ENCODE assay signal across 8 cellular contexts in genomic region chr11:72814139-72814830, GRCh38. TPM values are rescaled to one million over a fixed set of nuclear protein-coding genes. Genes with fewer than 3 reads are reported as not detected.
A peak's percentile ranks its signal among the peaks of the same experiment; 100 is the strongest.
DNase-seq lines count a peak whose midpoint lies in the region; ATAC-seq, FAIRE-seq and TF ChIP-seq lines count a peak whose summit lies in the region.

TSS of gene ATG16L2 (plus strand) at chr11:72814411. CDS start at chr11:72814446, 35 bp downstream.

- TF ChIP-seq CTCF in HL-60 (IDR thresholded peaks at IDR 0.05; ENCODE audit: insufficient read depth, low read length) = no peak
- TF ChIP-seq CTCF in endothelial cell of umbilical vein (IDR thresholded peaks at IDR 0.05; ENCODE audit: extremely low read depth in 1 of 2, insufficient read depth in 1 of 2, low read depth in 1 of 2, low read length in 2 of 2) = no peak

- H3K4me3 ChIP-seq in HL-60 (replicated peaks; ENCODE audit: insufficient read depth, low read length) (peak within 1 kb of the TSS; percentile 77), endothelial cell of umbilical vein (replicated peaks in 1 of 3; ENCODE audit: insufficient read depth in 1 of 3, low read depth in 1 of 3, low read length in 3 of 3) (peak within 1 kb of the TSS; percentile 17 to 88 (median 56))

- H3K79me2 ChIP-seq in endothelial cell of umbilical vein (ENCODE audit: control insufficient read depth, insufficient read depth, low read length) = peaks cover 28% of the 10 kb centered on the region

- H2AFZ ChIP-seq in endothelial cell of umbilical vein (ENCODE audit: low read depth, low read length) = peak within 1 kb of the TSS; percentile 38

- CTCF ChIA-PET in endothelial cell of umbilical vein (lab: Charles Lee) = interaction anchor here (1.6 to 3.3 kb wide), 5 partner anchors 20 to 364 kb away, joined by 5 to 48 read pairs (median 12); partner anchors contain the start of gene STARD10

- DNase-seq in COLO668 (lab: John Stamatoyannopoulos, UW; ENCODE audit: unreplicated experiment) = peak; percentile 90
- peak; percentile 70 to 85 for DNase-seq in HL-60 (ENCODE audit: low read depth in 1 of 2, low spot score in 1 of 2)
- peak; percentile 81 for DNase-seq in NOMO-1 treated with dmso at 0.1 percent for 144 hours (lab: John Stamatoyannopoulos, UW; ENCODE audit: unreplicated experiment)
- peak; percentile 62 for DNase-seq in activated CD8-positive, alpha-beta memory T cell treated with anti-CD3 and anti-CD28 coated beads, Interleukin-2, amount 50 U/mL, for 24 hours (ENCODE audit: extremely low read depth)
- peak; percentile 91 for DNase-seq in endothelial cell of umbilical vein (ENCODE audit: low read depth, low spot score)
- DNase-seq in middle frontal gyrus (ENCODE audit: extremely low spot score, low spot score) = peak; percentile 79
- peak; percentile 86 to 91 for DNase-seq in stimulated activated CD8-positive, alpha-beta memory T cell treated with anti-CD3 and anti-CD28 coated beads, Interleukin-2, amount 100 ng/mL, for 48 hours (ENCODE audit: low read depth in 2 of 2)

- no peaks in the 10 kb centered on the region for H3K9me1 ChIP-seq in endothelial cell of umbilical vein (replicated peaks; ENCODE audit: control insufficient read depth, extremely low read depth, insufficient read depth, low read length)

- TF ChIP-seq POLR2A in endothelial cell of umbilical vein (IDR thresholded peaks at IDR 0.05; ENCODE audit: low read depth, low read length) = peak; percentile 68

- peak; percentile 84 for FAIRE-seq in endothelial cell of umbilical vein (lab: Jason Lieb, UNC)

- peak within 1 kb of the TSS; percentile 96 for H3K9ac ChIP-seq in endothelial cell of umbilical vein (replicated peaks; ENCODE audit: extremely low read depth, insufficient read depth, low read length)

- no peaks in the 10 kb centered on the region for H4K20me1 ChIP-seq in endothelial cell of umbilical vein (replicated peaks; ENCODE audit: control insufficient read depth, extremely low read depth, insufficient read depth, low read length)

- intact Hi-C loops in endothelial cell of umbilical vein (cut with micrococcal nuclease) = loop anchor here (1.0 kb wide), 2 partner anchors 20 to 89 kb away; partner anchors contain the start of gene STARD10

- peaks cover 5 to 7% of the 10 kb centered on the region in 2 experiments for H3K36me3 ChIP-seq in endothelial cell of umbilical vein (ENCODE audit: control insufficient read depth in 2 of 2, extremely low read depth in 1 of 2, insufficient read depth in 2 of 2, low read length in 2 of 2)

- peak within 1 kb of the TSS; percentile 81 for H3K4me2 ChIP-seq in endothelial cell of umbilical vein (ENCODE audit: insufficient read depth, low read length)

- dilution Hi-C loops in endothelial cell of umbilical vein (cut with MboI; ENCODE audit: extremely low pct_ligation_motif_present, low sequenced_read_pairs) = no loop called here

- no TSS peak for BruUV-seq in endothelial cell of umbilical vein (replicated peaks; lab: Mats Ljungman, UMichigan)

- H3K27ac ChIP-seq in HL-60 (replicated peaks) = peak within 1 kb of the TSS; percentile 100
- H3K27ac ChIP-seq in endothelial cell of umbilical vein (ENCODE audit: insufficient read depth, low read depth, low read length) = peak within 1 kb of the TSS; percentile 67

- peaks cover 31% of the 10 kb centered on the region for H3K4me1 ChIP-seq in endothelial cell of umbilical vein (ENCODE audit: control insufficient read depth, extremely low read depth, insufficient read depth, low read length)

- H3K27me3 ChIP-seq in HL-60 (ENCODE audit: insufficient read depth, poor library complexity, severe bottlenecking) (no peaks in the 10 kb centered on the region), endothelial cell of umbilical vein (ENCODE audit: control insufficient read depth in 2 of 2, insufficient read depth in 2 of 2, low read length in 2 of 2) (no peaks in the 10 kb centered on the region)

- no peaks in the 10 kb centered on the region for H3K9me3 ChIP-seq in endothelial cell of umbilical vein (replicated peaks; ENCODE audit: control insufficient read depth, insufficient read depth, low read length)

- ATAC-seq in GM19452 (IDR thresholded peaks at IDR 0.05; ENCODE audit: unreplicated experiment) = peak; percentile 60

- POLR2A ChIA-PET in endothelial cell of umbilical vein (lab: Charles Lee) = no interaction called here

TF ChIP-seq in endothelial cell of umbilical vein, 7 proteins besides CTCF, POLR2A, EP300 and RAD21:
- TF ChIP-seq JUN (IDR thresholded peaks at IDR 0.05; ENCODE audit: borderline replicate concordance, insufficient read depth, insufficient read length, low read depth) = no peak
- no peak for TF ChIP-seq MYC (IDR thresholded peaks at IDR 0.05; ENCODE audit: low read depth, low read length)
- no peak for TF ChIP-seq GATA2 (IDR thresholded peaks at IDR 0.05; ENCODE audit: insufficient read depth, insufficient read length, low read depth, low read length)
- peak; percentile 68 for TF ChIP-seq POLR2AphosphoS5 (IDR thresholded peaks at IDR 0.05; ENCODE audit: insufficient read depth, low read depth, low read length)
- no peak for TF ChIP-seq EZH2 (IDR thresholded peaks at IDR 0.05; ENCODE audit: borderline replicate concordance, low read depth, low read length, severe bottlenecking)
- TF ChIP-seq FOS (IDR thresholded peaks at IDR 0.05; ENCODE audit: borderline replicate concordance, insufficient read depth, low read length) = no peak
- TF ChIP-seq, protein P1, sequence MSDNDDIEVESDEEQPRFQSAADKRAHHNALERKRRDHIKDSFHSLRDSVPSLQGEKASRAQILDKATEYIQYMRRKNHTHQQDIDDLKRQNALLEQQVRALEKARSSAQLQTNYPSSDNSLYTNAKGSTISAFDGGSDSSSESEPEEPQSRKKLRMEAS (IDR thresholded peaks at IDR 0.05; ENCODE audit: insufficient read depth, insufficient read length) = no peak

RNA-seq across cellular contexts. Expression of gene ATG16L2, which starts in this region (rescaled TPM):
- 24.7 and 26.5 TPM in 2 replicates for total RNA-seq in endothelial cell of umbilical vein
- 30.5 TPM in 2 replicates for polyA plus RNA-seq in endothelial cell of umbilical vein
- 6.3 and 10.5 TPM in 2 replicates for polyA plus RNA-seq in endothelial cell of umbilical vein (2011; cell fraction: cytosol; rRNA removed)
- 210 and 272 TPM in 2 replicates for polyA plus RNA-seq in endothelial cell of umbilical vein (2011; cell fraction: nucleus; rRNA removed)
- polyA plus RNA-seq in endothelial cell of umbilical vein (2012) = 13.6 and 19.3 TPM in 2 replicates
- polyA minus RNA-seq in endothelial cell of umbilical vein = 29.0 and 38.9 TPM in 2 replicates
- 3.0 TPM for polyA minus RNA-seq in endothelial cell of umbilical vein (2011; cell fraction: cytosol; rRNA and poly(A)+ RNA removed)
- 43.4 and 44.2 TPM in 2 replicates for polyA minus RNA-seq in endothelial cell of umbilical vein (2011; cell fraction: nucleus; rRNA and poly(A)+ RNA removed)

Comparison
In these comparisons a context has a peak if more than half of its experiments do, and no peak if none do; other contexts are left out.
1. Peak in every context shown above with its lines: DNase-seq, ATAC-seq, H3K4me3 ChIP-seq and H3K27ac ChIP-seq.